In the genomic region with DNA sequence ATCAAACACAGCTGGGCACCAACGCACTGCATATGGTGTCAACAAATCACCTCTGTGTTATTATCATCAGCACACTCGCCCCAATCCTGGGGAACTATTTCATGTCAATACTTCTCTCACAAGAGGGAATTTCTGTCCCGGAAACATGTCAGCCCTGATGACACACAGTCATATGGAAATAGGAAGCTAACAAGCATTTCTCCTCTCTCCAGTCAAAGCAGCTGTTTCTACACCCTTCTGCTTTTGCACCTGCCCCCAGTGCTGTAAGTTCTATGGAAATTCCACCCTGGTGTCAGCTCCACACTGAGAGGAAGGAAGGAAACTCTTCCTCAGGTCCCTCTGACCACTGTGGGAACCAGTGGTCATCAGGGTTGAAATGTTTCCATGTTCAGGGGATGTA, we compare ENCODE assay signal across 11 cellular contexts.
A peak's percentile ranks its signal among the peaks of the same experiment; 100 is the strongest.
DNase-seq lines count a peak whose midpoint lies in the region; ATAC-seq and TF ChIP-seq lines count a peak whose summit lies in the region.
"Had no signal": no experiment of that assay in that cellular context is flagged by ENCODE, and none has a peak within 500 bp of the region (broad histone marks: within the 10 kb centered on the region; RNA-seq: fewer than 3 reads in every experiment).

No MANE protein-coding gene starts in this region.

- no peak for DNase-seq in left cardiac atrium
- no peak for DNase-seq in SW480 (ENCODE audit: low spot score)
- DNase-seq in NOMO-1 treated with dmso at 0.1 percent for 144 hours (lab: John Stamatoyannopoulos, UW; ENCODE audit: unreplicated experiment): no peak
- no peak for DNase-seq in type B pancreatic cell (ENCODE audit: extremely low spot score, unreplicated experiment)
- DNase-seq in activated naive CD4-positive, alpha-beta T cell treated with anti-CD3 and anti-CD28 coated beads, Interleukin-2, amount 50 U/mL, for 16 hours: no peak
- DNase-seq: DMS79 treated with DMSO at 0.1 percent for 48 hours, glutamatergic neuron, posterior cingulate gyrus had no signal

- ATAC-seq in GM18858 (IDR thresholded peaks at IDR 0.05; ENCODE audit: unreplicated experiment) (peak; percentile 28), GM21786 (IDR thresholded peaks at IDR 0.05; ENCODE audit: unreplicated experiment) (peak; percentile 18), HG03558 (IDR thresholded peaks at IDR 0.05; ENCODE audit: extremely low read depth, unreplicated experiment) (peak; percentile 16), left cardiac atrium (peak; percentile 19 to 45)

- H3K27me3 Mint-ChIP-seq in type B pancreatic cell: no peaks in the 10 kb centered on the region

- peaks cover 22% of the 10 kb centered on the region for H3K4me1 Mint-ChIP-seq in type B pancreatic cell (ENCODE audit: unreplicated experiment)

- H3K27ac Mint-ChIP-seq in type B pancreatic cell: no peak overlapping the region

- intact Hi-C loops in left cardiac atrium (cut with DNase I): loop anchor here in 1 of 2 donors (10.0 kb wide), 1 partner anchor 181 kb away; no protein-coding TSS in a partner anchor

- no peaks in the 10 kb centered on the region for H3K9me3 Mint-ChIP-seq in type B pancreatic cell

- H3K4me3 Mint-ChIP-seq in type B pancreatic cell: no peak overlapping the region

- H3K36me3 Mint-ChIP-seq in type B pancreatic cell: no peaks in the 10 kb centered on the region

- TF ChIP-seq CTCF in type B pancreatic cell (conservative IDR thresholded peaks at IDR 0.05): no peak
